23 cellular contexts compared by ENCODE assay signal in genomic region chr19:1685046-1685445, GRCh38.
"Had no signal": no experiment of that assay in that cellular context is flagged by ENCODE, and none has a peak within 500 bp of the region (broad histone marks: within the 10 kb centered on the region; RNA-seq: fewer than 3 reads in every experiment).

No MANE protein-coding gene starts in this region.

- FAIRE-seq: HepG2 had no signal

- H3K27ac ChIP-seq: KMS-11, RWPE1, SJCRH30 had no signal

- H3K9me3 ChIP-seq: SJCRH30 had no signal

- DNase-seq: IMR-90, Kasumi-1, MM.1S, NCI-H1092 treated with DMSO at 0.1 percent for 48 hours, NCI-H1436, NCI-H187, NCI-H2029, NCI-H2081 treated with DMSO at 0.1 percent for 48 hours, NCI-H2171, NCI-H226, NCI-H446, NCI-H510A, NCI-H524 treated with DMSO at 0.1 percent for 48 hours, NCI-H69, NCI-H774, PC-3, SHP77 treated with DMSO at 0.1 percent for 48 hours, SJCRH30, SW 1271 had no signal

- H3K36me3 ChIP-seq: SJCRH30 had no signal

- H3K4me3 ChIP-seq: SJCRH30 had no signal

- ATAC-seq: HepG2, Panc1 had no signal

- H3K9ac ChIP-seq: KMS-11 had no signal

- H3K4me1 ChIP-seq: SJCRH30 had no signal

- H3K4me2 ChIP-seq: KMS-11 had no signal
